In the genomic region with DNA sequence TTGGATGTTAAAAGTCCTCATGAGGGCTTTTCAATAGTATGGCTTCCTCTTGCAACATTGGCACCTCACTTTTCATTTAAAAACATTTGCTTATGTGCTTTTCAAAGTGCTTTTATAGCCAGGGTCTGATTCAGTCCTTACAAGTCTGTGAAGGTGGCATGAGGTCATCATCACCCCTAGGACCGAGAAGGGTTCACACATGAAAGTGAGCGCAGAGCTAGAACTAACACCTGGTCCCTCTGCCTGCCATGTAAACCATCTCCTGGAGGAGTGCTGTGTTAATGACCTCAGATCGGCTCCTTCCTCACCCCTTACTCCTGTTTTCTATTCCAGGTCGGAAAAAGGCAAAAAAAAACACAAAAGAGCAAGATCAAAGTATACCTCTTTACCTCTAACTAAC, we compare ENCODE assay signal across 1 cellular context.
TF ChIP-seq lines count a peak whose summit lies in the region.

No MANE protein-coding gene starts in this region.

TF ChIP-seq in H1, 55 proteins besides CTCF, POLR2A, EP300 and RAD21:
- TF ChIP-seq SAP30 (IDR thresholded peaks at IDR 0.05; ENCODE audit: insufficient read depth, insufficient replicate concordance, low read length) (no peak), HDAC6 (IDR thresholded peaks at IDR 0.05; ENCODE audit: low read depth, low read length) (no peak), HDAC2 (IDR thresholded peaks at IDR 0.05; ENCODE audit: borderline replicate concordance in 1 of 2, low read depth in 2 of 2, low read length in 2 of 2) (no peak)
TF ChIP-seq in H1: peak in this region for 0.
